9 cellular contexts compared by ENCODE assay signal in the genomic region with DNA sequence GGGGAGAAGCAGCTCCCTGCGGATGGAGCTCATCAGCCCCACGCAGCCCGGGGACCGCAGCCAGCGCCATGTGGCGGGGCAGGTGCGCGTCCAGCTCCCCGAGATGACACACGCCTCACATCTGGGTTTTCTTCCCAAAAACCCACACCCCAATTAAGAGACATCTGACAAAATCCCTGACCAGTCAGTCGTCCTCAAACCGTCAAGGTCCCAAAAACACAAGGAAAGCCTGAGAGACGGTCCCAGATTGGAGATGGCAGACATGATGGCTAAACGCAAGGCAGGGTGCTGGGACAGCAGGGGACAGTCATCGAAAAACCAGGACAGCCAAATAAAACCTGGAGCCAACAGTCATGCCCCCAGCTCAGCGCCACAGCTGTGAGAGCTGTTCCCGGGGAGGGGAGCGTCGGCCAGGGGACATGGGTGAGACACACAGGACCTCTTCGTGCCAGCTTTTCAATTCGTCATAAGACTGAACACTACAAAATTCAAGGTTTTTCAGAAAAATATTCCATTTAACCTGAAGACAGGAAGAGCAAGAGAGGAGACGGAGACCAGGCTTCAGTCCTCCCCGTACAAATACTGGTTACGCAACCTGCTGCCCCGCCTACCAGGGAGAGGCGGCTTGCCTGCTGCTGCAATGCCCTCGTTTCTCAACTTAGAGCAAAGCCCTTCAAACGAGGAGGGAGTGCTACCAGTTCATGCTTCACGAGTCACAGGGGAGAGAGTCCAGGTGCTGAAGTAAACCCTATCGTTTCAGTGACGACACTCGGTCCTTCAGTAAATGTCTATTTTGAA. TPM values are rescaled to one million over a fixed set of nuclear protein-coding genes. Genes with fewer than 3 reads are reported as not detected.
DNase-seq lines count a peak whose midpoint lies in the region; ATAC-seq and TF ChIP-seq lines count a peak whose summit lies in the region.
"Had no signal": no experiment of that assay in that cellular context is flagged by ENCODE, and none has a peak within 500 bp of the region (broad histone marks: within the 10 kb centered on the region; RNA-seq: fewer than 3 reads in every experiment).

No MANE protein-coding gene starts in this region.

- TF ChIP-seq CTCF in PC-9 (conservative IDR thresholded peaks at IDR 0.05), result no peak
- TF ChIP-seq CTCF in fibroblast of villous mesenchyme (IDR thresholded peaks at IDR 0.05; ENCODE audit: insufficient read depth, low read depth, low read length), result no peak
- no peak for TF ChIP-seq CTCF in activated CD8-positive, alpha-beta T cell treated with anti-CD3 and anti-CD28 coated beads for 36 hours (IDR thresholded peaks at IDR 0.05)

- H3K4me3 ChIP-seq in PC-9, result no peak overlapping the region
- H3K4me3 ChIP-seq in fibroblast of villous mesenchyme (ENCODE audit: low read depth, low read length), result no peak overlapping the region

- DNase-seq in GM04504 (ENCODE audit: low read depth) (peak; percentile 63), PC-9 (peak; percentile 66 to 75), fibroblast of villous mesenchyme (ENCODE audit: low read depth) (peak; percentile 92), occipital lobe (lab: John Stamatoyannopoulos, UW) (peak; percentile 77)
- DNase-seq in activated CD4-positive, alpha-beta T cell treated with anti-CD3 and anti-CD28 coated beads for 4 hours, result no peak
- no peak for DNase-seq in activated CD8-positive, alpha-beta T cell treated with anti-CD3 and anti-CD28 coated beads for 36 hours
- DNase-seq: activated naive CD8-positive, alpha-beta T cell treated with anti-CD3 and anti-CD28 coated beads, Interleukin-2, amount 10 ng/mL, durations not matched to agents 7 days and 5 days had no signal

- H3K9me2 ChIP-seq in PC-9 (ENCODE audit: insufficient read depth), result no peaks in the 10 kb centered on the region

- peaks cover 12% of the 10 kb centered on the region for H3K4me1 Mint-ChIP-seq in activated CD8-positive, alpha-beta T cell treated with anti-CD3 and anti-CD28 coated beads for 36 hours (ENCODE audit: low read depth)
- H3K4me1 Mint-ChIP-seq: activated naive CD8-positive, alpha-beta T cell treated with anti-CD3 and anti-CD28 coated beads, Interleukin-2, amount 10 ng/mL, durations not matched to agents 7 days and 5 days had no signal

- H3K27me3 ChIP-seq in PC-9 (ENCODE audit: insufficient read depth, low read depth), result no peaks in the 10 kb centered on the region

- H4K20me1 ChIP-seq in PC-9 (ENCODE audit: insufficient read depth), result peaks cover 13% of the 10 kb centered on the region

- H3K4me3 Mint-ChIP-seq in activated CD8-positive, alpha-beta T cell treated with anti-CD3 and anti-CD28 coated beads for 36 hours, result no peak overlapping the region
- H3K4me3 Mint-ChIP-seq: activated naive CD8-positive, alpha-beta T cell treated with anti-CD3 and anti-CD28 coated beads, Interleukin-2, amount 10 ng/mL, durations not matched to agents 7 days and 5 days had no signal

- CTCF ChIA-PET in PC-9 (lab: Charles Lee), result no interaction called here
- CTCF ChIA-PET in activated CD8-positive, alpha-beta T cell treated with anti-CD3 and anti-CD28 coated beads for 36 hours (lab: Charles Lee), result no interaction called here

- 0 out of 2 replicates have a peak overlapping the region, but pooled peaks have one; percentile 16 for H3K27ac ChIP-seq in PC-9

- no peaks in the 10 kb centered on the region for H3K9me3 ChIP-seq in PC-9 (ENCODE audit: insufficient read depth, low read depth)

- H3K4me2 ChIP-seq in PC-9, result peak overlapping the region; percentile 44

- BruUV-seq in PC-9 (replicated peaks; lab: Mats Ljungman, UMichigan), result no TSS peak

- H3K27me3 Mint-ChIP-seq in activated CD8-positive, alpha-beta T cell treated with anti-CD3 and anti-CD28 coated beads for 36 hours, result no peaks in the 10 kb centered on the region
- H3K27me3 Mint-ChIP-seq: activated naive CD8-positive, alpha-beta T cell treated with anti-CD3 and anti-CD28 coated beads, Interleukin-2, amount 10 ng/mL, durations not matched to agents 7 days and 5 days had no signal

- H3K79me2 ChIP-seq in PC-9 (ENCODE audit: low read depth), result peaks cover 33% of the 10 kb centered on the region

- peaks cover 7% of the 10 kb centered on the region; the same call in 1 of the 2 replicates for H3F3A ChIP-seq in PC-9 (ENCODE audit: insufficient read depth, low read depth)

- no peaks in the 10 kb centered on the region for H3K9me3 Mint-ChIP-seq in activated CD8-positive, alpha-beta T cell treated with anti-CD3 and anti-CD28 coated beads for 36 hours
- H3K9me3 Mint-ChIP-seq: activated naive CD8-positive, alpha-beta T cell treated with anti-CD3 and anti-CD28 coated beads, Interleukin-2, amount 10 ng/mL, durations not matched to agents 7 days and 5 days had no signal

- peaks cover 16% of the 10 kb centered on the region for H3K4me1 ChIP-seq in PC-9 (replicated peaks; ENCODE audit: insufficient read depth)

- ATAC-seq in HG02763 (IDR thresholded peaks at IDR 0.05; ENCODE audit: unreplicated experiment) (no peak), HG02678 (IDR thresholded peaks at IDR 0.05; ENCODE audit: unreplicated experiment) (no peak)
- no peak for ATAC-seq in activated CD8-positive, alpha-beta T cell treated with anti-CD3 and anti-CD28 coated beads for 36 hours

- H3K27ac Mint-ChIP-seq in activated CD8-positive, alpha-beta T cell treated with anti-CD3 and anti-CD28 coated beads for 36 hours, result no peak overlapping the region
- H3K27ac Mint-ChIP-seq: activated naive CD8-positive, alpha-beta T cell treated with anti-CD3 and anti-CD28 coated beads, Interleukin-2, amount 10 ng/mL, durations not matched to agents 7 days and 5 days had no signal

- POLR2A ChIA-PET in PC-9 (lab: Charles Lee; ENCODE audit: unreplicated experiment), result no interaction called here
- POLR2A ChIA-PET in activated CD8-positive, alpha-beta T cell treated with anti-CD3 and anti-CD28 coated beads for 36 hours (lab: Charles Lee), result no interaction called here

- no peaks in the 10 kb centered on the region for H3K36me3 Mint-ChIP-seq in activated CD8-positive, alpha-beta T cell treated with anti-CD3 and anti-CD28 coated beads for 36 hours (ENCODE audit: low read depth)
- H3K36me3 Mint-ChIP-seq: activated naive CD8-positive, alpha-beta T cell treated with anti-CD3 and anti-CD28 coated beads, Interleukin-2, amount 10 ng/mL, durations not matched to agents 7 days and 5 days had no signal

- H3K36me3 ChIP-seq in PC-9 (ENCODE audit: low read depth), result no peaks in the 10 kb centered on the region

- intact Hi-C loops in PC-9 (cut with micrococcal nuclease; ENCODE audit: unreplicated experiment), result no loop called here
- intact Hi-C loops in activated CD8-positive, alpha-beta T cell treated with anti-CD3 and anti-CD28 coated beads for 36 hours (cut with micrococcal nuclease), result no loop called here

- no peak overlapping the region for H2AFZ ChIP-seq in PC-9

RNA-seq across cellular contexts. Expression of a gene that starts 10.5 kb away (rescaled TPM):
- total RNA-seq in PC-9 (2021) (29.5 and 35.8 TPM in 2 replicates), fibroblast of villous mesenchyme (27.2 and 29.3 TPM in 2 replicates), occipital lobe (17.8 TPM)
- total RNA-seq in activated CD8-positive, alpha-beta T cell treated with anti-CD3 and anti-CD28 coated beads for 36 hours, result 10 to 100 TPM; 32.4 to 33.1 TPM

Comparison
In these comparisons a context has a peak if more than half of its experiments do, and no peak if none do; other contexts are left out.
1. DNase-seq: peak in GM04504 (single experiment), PC-9 (2 of 2), fibroblast of villous mesenchyme (single experiment) and occipital lobe (single experiment); none in activated CD4-positive, alpha-beta T cell treated with anti-CD3 and anti-CD28 coated beads for 4 hours (0 of 2) and activated CD8-positive, alpha-beta T cell treated with anti-CD3 and anti-CD28 coated beads for 36 hours (single experiment).